12 cellular contexts compared by ENCODE assay signal in genomic region chr19:54692294-54692615, GRCh38. TPM values are rescaled to one million over a fixed set of nuclear protein-coding genes. Genes with fewer than 3 reads are reported as not detected.
"Had no signal": no experiment of that assay in that cellular context is flagged by ENCODE, and none has a peak within 500 bp of the region (broad histone marks: within the 10 kb centered on the region; RNA-seq: fewer than 3 reads in every experiment).

No MANE protein-coding gene starts in this region.

- H3K9me3 ChIP-seq: HAP-1 had no signal

- H3K4me2 ChIP-seq: GM23338 had no signal

- H3K4me1 ChIP-seq: HAP-1 had no signal

- H2AFZ ChIP-seq: GM23248, GM23338 had no signal

- H3K36me3 ChIP-seq: HAP-1 had no signal

- FAIRE-seq: H1, H54 had no signal

- H3K9ac ChIP-seq: GM23248 had no signal

- DNase-seq: GM23248, GOT3, H7, H9, HCEC 1CT, HFFc6 had no signal

- H3K4me3 ChIP-seq: GM23248, GM23338, HAP-1 had no signal

- H3K27ac ChIP-seq: GM23248 had no signal

- ATAC-seq: GM23338, HCT116 had no signal

RNA-seq across cellular contexts. Expression of gene LILRB4, which starts 29.5 kb away (rescaled TPM):
- total RNA-seq: GM23248, GM23338, H1, H4, H7, H9, HFFc6 had no signal
- polyA plus RNA-seq: GM23248, GM23338, H1 had no signal

RNA-seq across cellular contexts. Expression of gene KIR3DL3, which starts 32.0 kb away (rescaled TPM):
- total RNA-seq: GM23248, GM23338, H1, H4, H7, H9, HFFc6 had no signal
- polyA plus RNA-seq: GM23248, GM23338, H1 had no signal

RNA-seq across cellular contexts. Expression of gene KIR2DL3, which starts 46.1 kb away (rescaled TPM):
- total RNA-seq: GM23248, GM23338, H1, H4, H7, H9, HFFc6 had no signal
- polyA plus RNA-seq: GM23248, GM23338, H1 had no signal
